ENCODE assay signal across 9 cellular contexts in the genomic region with DNA sequence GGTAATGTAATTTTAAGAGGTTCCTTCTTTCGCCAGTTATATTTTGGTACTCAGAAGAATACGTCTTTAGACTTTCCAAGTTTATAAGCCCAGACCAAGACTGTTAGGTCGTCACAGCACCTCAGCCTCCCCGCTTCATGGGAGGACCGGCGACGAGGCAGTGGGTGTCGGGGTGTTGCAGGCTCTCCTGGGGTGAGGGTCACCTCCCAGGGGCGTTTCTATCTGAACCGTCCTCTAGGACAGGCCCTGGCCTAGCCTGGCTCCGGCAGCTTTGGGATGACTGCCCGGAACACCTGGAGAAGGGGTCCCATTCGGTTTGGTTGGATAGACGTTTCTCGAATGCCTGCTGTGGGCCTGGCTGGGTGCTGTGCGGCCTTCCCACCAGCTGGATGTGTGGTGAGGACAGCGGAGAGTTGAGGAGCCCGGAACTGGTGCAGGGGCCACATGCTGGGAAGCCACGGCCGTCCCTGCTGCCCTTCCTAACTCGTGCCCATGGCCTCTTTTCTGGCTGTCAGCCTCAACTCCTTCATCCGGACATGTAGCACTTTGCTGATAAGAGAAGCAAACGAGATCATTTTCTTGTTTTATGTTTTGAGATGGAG. TPM values are rescaled to one million over a fixed set of nuclear protein-coding genes. Genes with fewer than 3 reads are reported as not detected.
DNase-seq lines count a peak whose midpoint lies in the region; ATAC-seq, FAIRE-seq and TF ChIP-seq lines count a peak whose summit lies in the region.
"Had no signal": no experiment of that assay in that cellular context is flagged by ENCODE, and none has a peak within 500 bp of the region (broad histone marks: within the 10 kb centered on the region; RNA-seq: fewer than 3 reads in every experiment).

No MANE protein-coding gene starts in this region.

- 28 to 36% methylated on average over 23 of the region's 23 CpGs for WGBS in esophagus, 2 donors
- 8 to 12% methylated on average over 23 of the region's 23 CpGs for WGBS in pancreas, 2 donors

- peak overlapping the region; percentile 73 to 79 for H3K4me3 ChIP-seq in Panc1 (ENCODE audit: low read depth in 2 of 2, low read length in 2 of 2)
- peak overlapping the region; percentile 61 to 87 for H3K4me3 ChIP-seq in esophagus (ENCODE audit: low read depth in 1 of 2, low read length in 2 of 2)
- peak overlapping the region; percentile 15 to 70 (median 60) for H3K4me3 ChIP-seq in pancreas

- CTCF ChIA-PET in Calu3 (lab: Charles Lee), result interaction anchor here (0.6 kb wide), 1 partner anchor 13 kb away, joined by 3 read pairs; no protein-coding TSS in a partner anchor
- CTCF ChIA-PET in Panc1 (lab: Charles Lee), result no interaction called here

- DNase-seq in Calu3 (peak; percentile 40), Panc1 (ENCODE audit: low read depth, low spot score) (no peak), pancreas (peak in 4 of 6 donors; percentile 33 to 76 (median 58)), GM19239 (ENCODE audit: insufficient read length, low spot score) (no peak), NCI-H1092 (lab: John Stamatoyannopoulos, UW) (no peak)
- DNase-seq: activated CD4-positive, alpha-beta T cell treated with anti-CD3 and anti-CD28 coated beads for 48 hours had no signal

- POLR2A ChIA-PET in Panc1 (lab: Charles Lee), result no interaction called here

- peaks cover 58% of the 10 kb centered on the region for H3K36me3 Mint-ChIP-seq in Calu3 (ENCODE audit: insufficient read depth, unreplicated experiment)

- FAIRE-seq in pancreas (lab: Jason Lieb, UNC) (no peak), GM19239 (lab: Jason Lieb, UNC) (no peak)

- no peaks in the 10 kb centered on the region for H3K9me3 Mint-ChIP-seq in Calu3 (ENCODE audit: low read depth, unreplicated experiment)

- peaks cover 56% of the 10 kb centered on the region for H3K4me1 Mint-ChIP-seq in Calu3 (ENCODE audit: low read depth, unreplicated experiment)

- ATAC-seq in Panc1 (no peak), pancreas (peak in 3 of 4 donors; percentile 4 to 6 (median 5)), HG02678 (IDR thresholded peaks at IDR 0.05; ENCODE audit: unreplicated experiment) (no peak), HG02885 (IDR thresholded peaks at IDR 0.05; ENCODE audit: poor library complexity, unreplicated experiment) (no peak)

- peak overlapping the region; percentile 86 for H3K27ac ChIP-seq in Panc1 (ENCODE audit: low read length)
- peak overlapping the region; percentile 90 to 92 for H3K27ac ChIP-seq in esophagus (ENCODE audit: low read depth in 2 of 2, low read length in 1 of 2)
- H3K27ac ChIP-seq in pancreas, result peak overlapping the region; percentile 83 to 86 (median 85)

- H3K27me3 ChIP-seq in Panc1 (ENCODE audit: control insufficient read depth, insufficient read depth, low read length) (no peaks in the 10 kb centered on the region), esophagus (ENCODE audit: control insufficient read depth in 1 of 2, insufficient read depth in 2 of 2, low read length in 2 of 2) (no peaks in the 10 kb centered on the region), pancreas (no peaks in the 10 kb centered on the region)

- H3K4me1 ChIP-seq in Panc1 (ENCODE audit: control insufficient read depth, insufficient read depth, low read length) (0 out of 2 replicates have a peak, but pooled peaks cover 3% of the 10 kb centered on the region), esophagus (ENCODE audit: control insufficient read depth in 2 of 2, insufficient read depth in 2 of 2, low read length in 1 of 2) (peaks cover 4 to 25% of the 10 kb centered on the region in 2 donors), pancreas (peaks cover 44 to 56% (median 45%) of the 10 kb centered on the region in 3 donors)

- peaks cover 13% of the 10 kb centered on the region for H3K27me3 Mint-ChIP-seq in Calu3 (ENCODE audit: unreplicated experiment)

- BruUV-seq in Calu3 (replicated peaks; lab: Mats Ljungman, UMichigan), result no TSS peak
- no TSS peak for BruUV-seq in Panc1 (replicated peaks; lab: Mats Ljungman, UMichigan)

- intact Hi-C loops in Calu3 (cut with micrococcal nuclease; ENCODE audit: unreplicated experiment) (no loop called here), Panc1 (cut with micrococcal nuclease; ENCODE audit: unreplicated experiment) (no loop called here), pancreas (cut with DNase I) (no loop called here)

- H3K36me3 ChIP-seq in Panc1 (ENCODE audit: control insufficient read depth, insufficient read depth, low read length) (peaks cover 4% of the 10 kb centered on the region; the same call in 1 of the 2 replicates), esophagus (ENCODE audit: control insufficient read depth in 2 of 2, insufficient read depth in 2 of 2, low read length in 1 of 2) (peaks cover 0 to 11% of the 10 kb centered on the region in 2 donors), pancreas (no peaks in the 10 kb centered on the region)

- H3K4me3 Mint-ChIP-seq in Calu3 (ENCODE audit: low read depth, unreplicated experiment), result peak overlapping the region; percentile 88

- H3K27ac Mint-ChIP-seq in Calu3 (ENCODE audit: unreplicated experiment), result peak overlapping the region; percentile 84

- TF ChIP-seq CTCF in Calu3 (IDR thresholded peaks at IDR 0.05; ENCODE audit: unreplicated experiment) (no peak), Panc1 (IDR thresholded peaks at IDR 0.05) (no peak), pancreas (IDR thresholded peaks at IDR 0.05) (no peak)

- no peaks in the 10 kb centered on the region for H3K9me3 ChIP-seq in Panc1 (ENCODE audit: control insufficient read depth, insufficient read depth, low read depth, low read length)
- no peaks in the 10 kb centered on the region for H3K9me3 ChIP-seq in esophagus (ENCODE audit: control insufficient read depth in 2 of 2, insufficient read depth in 1 of 2, low read depth in 1 of 2, low read length in 1 of 2)
- H3K9me3 ChIP-seq in pancreas, result no peaks in the 10 kb centered on the region

- in situ Hi-C loops in Panc1 (cut with HindIII; ENCODE audit: low pct_unique_long_range_greater_than_20kb, low sequenced_read_pairs), result no loop called here

RNA-seq across cellular contexts. Expression of gene OSBPL2, which starts 1.1 kb away (rescaled TPM):
- total RNA-seq in Calu3 (2022) (115 and 129 TPM in 2 replicates), Panc1 (2021; ENCODE audit: unreplicated experiment) (41.4 TPM), pancreas (10 to 100 TPM; 42.4 to 56.8 (median 49.2) TPM)
- 31.1 TPM for polyA plus RNA-seq in Panc1 (2012; ENCODE audit: insufficient read length)
- polyA plus RNA-seq in esophagus (10 to 100 TPM; 31.2 to 32.3 TPM), pancreas (10 to 100 TPM; 33.3 to 34.6 TPM)

RNA-seq across cellular contexts. Expression of gene HRH3, which starts 19.3 kb away (rescaled TPM):
- total RNA-seq in Calu3 (2022) (not detected in 2 replicates), Panc1 (2021; ENCODE audit: unreplicated experiment) (0.10 TPM), pancreas (under 1 TPM in 1 of 6 donors, not detected in 5; 0.08 TPM)
- polyA plus RNA-seq in Panc1 (2012; ENCODE audit: insufficient read length), result 0.16 TPM
- polyA plus RNA-seq in esophagus (under 1 TPM in 1 of 2 donors, not detected in 1; 0.02 TPM), pancreas (under 1 TPM; 0.02 to 0.04 TPM)

RNA-seq across cellular contexts. Expression of gene MTG2, which starts 56.6 kb away (rescaled TPM):
- total RNA-seq in Calu3 (2022) (87.9 and 92.6 TPM in 2 replicates), Panc1 (2021; ENCODE audit: unreplicated experiment) (56.8 TPM), pancreas (10 to 100 TPM in 5 of 6 donors, 1 to 10 TPM in 1; 9.7 to 21.1 (median 13.1) TPM)
- polyA plus RNA-seq in Panc1 (2012; ENCODE audit: insufficient read length), result 52.9 TPM
- polyA plus RNA-seq in esophagus (10 to 100 TPM; 19.4 to 25.4 TPM), pancreas (10 to 100 TPM; 36.2 to 55.3 TPM)

Comparison
In these comparisons a context has a peak if more than half of its experiments do, and no peak if none do; other contexts are left out.
1. DNase-seq: peak in Calu3 (single experiment) and pancreas (4 of 6); none in Panc1 (single experiment), GM19239 (single experiment) and NCI-H1092 (single experiment).
2. ATAC-seq: peak in pancreas (3 of 4); none in Panc1 (single experiment), HG02678 (single experiment) and HG02885 (single experiment).
3. Peak in every context shown above with its lines, with median percentiles within 50 percentile points of each other: H3K27ac ChIP-seq and H3K4me3 ChIP-seq.